Comparison of ENCODE assay signal across 12 cellular contexts in genomic region chr18:79404567-79404910, GRCh38. TPM values are rescaled to one million over a fixed set of nuclear protein-coding genes. Genes with fewer than 3 reads are reported as not detected.
A peak's percentile ranks its signal among the peaks of the same experiment; 100 is the strongest.
DNase-seq lines count a peak whose midpoint lies in the region; ATAC-seq and TF ChIP-seq lines count a peak whose summit lies in the region.
"Had no signal": no experiment of that assay in that cellular context is flagged by ENCODE, and none has a peak within 500 bp of the region (broad histone marks: within the 10 kb centered on the region; RNA-seq: fewer than 3 reads in every experiment).

No MANE protein-coding gene starts in this region.

- H3K36me3 ChIP-seq in DOHH2 (ENCODE audit: control insufficient read depth, low read length), result peaks cover 12% of the 10 kb centered on the region
- no peaks in the 10 kb centered on the region for H3K36me3 ChIP-seq in sigmoid colon
- H3K36me3 ChIP-seq: adrenal gland had no signal

- no peak for TF ChIP-seq EP300 in sigmoid colon (IDR thresholded peaks at IDR 0.05)

- peaks cover 6% of the 10 kb centered on the region for H3F3A ChIP-seq in DOHH2 (ENCODE audit: control insufficient read depth, insufficient read depth)

- H3K9me3 ChIP-seq in DOHH2 (ENCODE audit: control insufficient read depth, insufficient read depth, low read length), result no peaks in the 10 kb centered on the region
- H3K9me3 ChIP-seq in sigmoid colon, result no peaks in the 10 kb centered on the region
- H3K9me3 ChIP-seq: adrenal gland had no signal

- POLR2A ChIA-PET in RWPE1 (lab: Yijun Ruan, JAX; ENCODE audit: low non-redundant PET), result no interaction called here

- intact Hi-C loops in sigmoid colon (cut with DNase I), result loop anchor here (5.0 kb wide), 1 partner anchor 53 kb away; no protein-coding TSS in a partner anchor

- no peaks in the 10 kb centered on the region for H4K20me1 ChIP-seq in DOHH2 (ENCODE audit: control insufficient read depth, insufficient read depth, low read depth, low read length)

- H3K4me1 Mint-ChIP-seq in chondrocyte (ENCODE audit: low read depth), result peaks cover 24% of the 10 kb centered on the region

- H3K27ac Mint-ChIP-seq in chondrocyte (ENCODE audit: unreplicated experiment), result no peak overlapping the region

- no peak overlapping the region for H3K4me3 Mint-ChIP-seq in chondrocyte (ENCODE audit: unreplicated experiment)

- no peaks in the 10 kb centered on the region for H3K27me3 ChIP-seq in DOHH2 (ENCODE audit: control insufficient read depth, low read length)
- H3K27me3 ChIP-seq in sigmoid colon, result no peaks in the 10 kb centered on the region
- H3K27me3 ChIP-seq: adrenal gland had no signal

- H3K27ac ChIP-seq in DOHH2 (ENCODE audit: low read depth, low read length) (peak overlapping the region; percentile 76), RWPE1 (peak overlapping the region; percentile 71; the same call in 1 of the 2 replicates), sigmoid colon (peak overlapping the region in 3 of 4 donors; percentile 75 to 91 (median 87))

- no peaks in the 10 kb centered on the region for H3K36me3 Mint-ChIP-seq in chondrocyte (ENCODE audit: low read depth)

- TF ChIP-seq POLR2A in sigmoid colon (IDR thresholded peaks at IDR 0.05), result no peak

- H3K4me1 ChIP-seq in DOHH2 (ENCODE audit: control insufficient read depth, low read length), result peaks cover 61% of the 10 kb centered on the region
- peaks cover 0 to 58% (median 44%) of the 10 kb centered on the region in 4 donors for H3K4me1 ChIP-seq in sigmoid colon

- H3K4me2 ChIP-seq in DOHH2 (ENCODE audit: low read length), result peak overlapping the region; percentile 71

- no peaks in the 10 kb centered on the region for H3K27me3 Mint-ChIP-seq in chondrocyte (ENCODE audit: low read depth)

- no peaks in the 10 kb centered on the region for H3K9me3 Mint-ChIP-seq in chondrocyte (ENCODE audit: low read depth)

- TF ChIP-seq CTCF in DOHH2 (IDR thresholded peaks at IDR 0.05; ENCODE audit: low read depth, low read length, poor library complexity, severe bottlenecking), result no peak
- no peak for TF ChIP-seq CTCF in RWPE1 (conservative IDR thresholded peaks at IDR 0.05; ENCODE audit: low read depth)
- no peak for TF ChIP-seq CTCF in chondrocyte (IDR thresholded peaks at IDR 0.05)
- no peak for TF ChIP-seq CTCF in sigmoid colon (IDR thresholded peaks at IDR 0.05)

- WGBS in sigmoid colon, 2 donors, result 47 to 68% methylated on average over 12 of the region's 12 CpGs

- DNase-seq in RWPE1 (ENCODE audit: low spot score), result no peak
- DNase-seq in chondrocyte (ENCODE audit: low spot score), result peak; percentile 83
- no peak for DNase-seq in sigmoid colon
- DNase-seq in putamen (ENCODE audit: low spot score), result no peak
- no peak for DNase-seq in medulla oblongata (ENCODE audit: extremely low spot score)
- no peak for DNase-seq in Ammon's horn (ENCODE audit: low spot score)
- DNase-seq: adrenal gland, foreskin melanocyte, GF-D8, NCI-H1694 had no signal

- CTCF ChIA-PET in RWPE1 (lab: Yijun Ruan, JAX), result interaction anchor here (0.5 kb wide), 1 partner anchor 206 kb away, joined by 3 read pairs; no protein-coding TSS in a partner anchor

- peaks cover 91% of the 10 kb centered on the region for H3K79me2 ChIP-seq in DOHH2 (ENCODE audit: control insufficient read depth, low read length)

- no peaks in the 10 kb centered on the region for H3K9me2 ChIP-seq in DOHH2 (replicated peaks; ENCODE audit: control insufficient read depth, low read length)

- H3K4me3 ChIP-seq in DOHH2 (ENCODE audit: low read length), result peak overlapping the region; percentile 58; the same call in 1 of the 2 replicates
- no peak overlapping the region for H3K4me3 ChIP-seq in sigmoid colon
- H3K4me3 ChIP-seq: adrenal gland had no signal

- ATAC-seq in GM19035 (IDR thresholded peaks at IDR 0.05; ENCODE audit: unreplicated experiment), result no peak

RNA-seq across cellular contexts. Expression of gene NFATC1, which starts 8.8 kb away (rescaled TPM):
- 7.1 to 12.5 TPM (median 7.3 TPM) in 3 replicates for total RNA-seq in chondrocyte
- 10 to 100 TPM in 3 of 4 donors, 1 to 10 TPM in 1; 7.3 to 13.8 (median 11.1) TPM for total RNA-seq in sigmoid colon
- polyA plus RNA-seq in sigmoid colon, result 10 to 100 TPM in 1 of 3 donors, 1 to 10 TPM in 2; 1.6 to 12.4 (median 2.4) TPM
